8 cellular contexts compared by ENCODE assay signal in genomic region chr10:118241229-118242137, GRCh38.
DNase-seq lines count a peak whose midpoint lies in the region; ATAC-seq, FAIRE-seq and TF ChIP-seq lines count a peak whose summit lies in the region.

No MANE protein-coding gene starts in this region.

- TF ChIP-seq RAD21 in GM12878 (IDR thresholded peaks at IDR 0.05; ENCODE audit: insufficient read depth, low read depth, low read length) = peak; percentile 86

- RAD21 ChIA-PET in GM12878 (lab: Charles Lee; ENCODE audit: unreplicated experiment) = interaction anchor here (0.6 to 5.9 kb wide), 7 partner anchors 18 to 799 kb away, joined by 3 to 71 read pairs (median 4); no protein-coding TSS in a partner anchor

- POLR2A ChIA-PET in GM12878 (lab: Charles Lee) = no interaction called here

- WGBS in GM12878 (ENCODE audit: insufficient coverage, insufficient replicate concordance, low lambda C conversion rate, missing lambda C conversion rate) = 20% methylated on average over 26 of the region's 26 CpGs

- H3K9me3 ChIP-seq in GM12878 (replicated peaks; ENCODE audit: control insufficient read depth, insufficient read depth, low read length) (no peaks in the 10 kb centered on the region), gastrocnemius medialis (no peaks in the 10 kb centered on the region)

- no peak overlapping the region for H3K4me3 ChIP-seq in GM12878
- H3K4me3 ChIP-seq in gastrocnemius medialis = no peak overlapping the region

- DNase-seq in NCI-H2081 (lab: John Stamatoyannopoulos, UW) (peak; percentile 60 to 77), NCI-H2081 treated with DMSO at 0.1 percent for 48 hours (lab: John Stamatoyannopoulos, UW) (no peak), NCI-H1436 (lab: John Stamatoyannopoulos, UW) (peak; percentile 87), T-helper 2 cell (peak; percentile 4 to 53 (median 42)), GM12878 (ENCODE audit: low read depth, low spot score) (peak; percentile 16), hypothalamus (lab: John Stamatoyannopoulos, UW) (peak in 48 of 51 donors; percentile 3 to 83 (median 48)), gastrocnemius medialis (peak; percentile 37 to 63), mesenteric fat pad (ENCODE audit: low spot score) (no peak)

- H3K36me3 ChIP-seq in GM12878 (ENCODE audit: control insufficient read depth in 2 of 2, insufficient read depth in 2 of 2, low read length in 1 of 2) (no peaks in the 10 kb centered on the region), gastrocnemius medialis (no peaks in the 10 kb centered on the region)

- peak; percentile 94 for FAIRE-seq in GM12878 (lab: Jason Lieb, UNC)

- H3K79me2 ChIP-seq in GM12878 (ENCODE audit: control insufficient read depth, insufficient read depth, low read length) = no peaks in the 10 kb centered on the region

- H3K9ac ChIP-seq in GM12878 (ENCODE audit: control insufficient read depth, insufficient read depth, low read length) = no peak overlapping the region

- no peak overlapping the region for H3K4me2 ChIP-seq in GM12878 (ENCODE audit: control insufficient read depth, insufficient read depth)

- SMC1A ChIA-PET in GM12878 (lab: Charles Lee; ENCODE audit: uncharacterized antibody, unreplicated experiment) = interaction anchor here (0.8 to 5.4 kb wide), 17 partner anchors 9 to 1025 kb away, joined by 3 to 67 read pairs (median 4); no protein-coding TSS in a partner anchor

- H3K27ac ChIP-seq in GM12878 (ENCODE audit: control insufficient read depth, insufficient read depth) = no peak overlapping the region
- H3K27ac ChIP-seq in gastrocnemius medialis = no peak overlapping the region

- TF ChIP-seq CTCF in GM12878 (IDR thresholded peaks at IDR 0.05 in 2 of 3, conservative IDR thresholded peaks at IDR 0.05 in 1 of 3; ENCODE audit: control insufficient read depth in 2 of 3, extremely low read depth in 1 of 3, insufficient read depth in 1 of 3, low read depth in 3 of 3, low read length in 3 of 3) (peak; percentile 88 to 95 (median 88); a peak in 5 of 6 replicates), gastrocnemius medialis (IDR thresholded peaks at IDR 0.05 in 4 of 5, conservative IDR thresholded peaks at IDR 0.05 in 1 of 5) (peak; percentile 71 to 93 (median 83))

- H4K20me1 ChIP-seq in GM12878 (ENCODE audit: control insufficient read depth, insufficient read depth) = no peaks in the 10 kb centered on the region

- ATAC-seq in GM12878 (peak; percentile 63), gastrocnemius medialis (peak; percentile 60 to 87)

- H2AFZ ChIP-seq in GM12878 (ENCODE audit: control insufficient read depth, low read depth, low read length) = no peak overlapping the region; the same call in 1 of the 2 replicates

- no peaks in the 10 kb centered on the region for H3K4me1 ChIP-seq in GM12878 (ENCODE audit: control insufficient read depth, insufficient read depth, low read length)
- no peaks in the 10 kb centered on the region for H3K4me1 ChIP-seq in gastrocnemius medialis

- in situ Hi-C loops in GM12878 (cut with MboI) (loop anchor here (5.0 kb wide), 1 partner anchor 749 kb away; no protein-coding TSS in a partner anchor), gastrocnemius medialis (cut with MboI; ENCODE audit: low sequenced_read_pairs in 4 of 4) (loop anchor here (5.0 to 25.0 kb wide), 3 partner anchors 747 to 1029 kb away; no protein-coding TSS in a partner anchor)

- no TSS peak for BruUV-seq in GM12878 (replicated peaks; lab: Mats Ljungman, UMichigan)

- CTCF ChIA-PET in GM12878 (lab: Yijun Ruan, JAX) = interaction anchor here (0.6 to 5.6 kb wide), 27 partner anchors 8 to 1032 kb away, joined by 3 to 99 read pairs (median 5); no protein-coding TSS in a partner anchor

- H3K27me3 ChIP-seq in GM12878 (replicated peaks in 1 of 2; ENCODE audit: control insufficient read depth in 2 of 2, insufficient read depth in 2 of 2, low read length in 1 of 2) (peaks cover 0 to 3% of the 10 kb centered on the region in 2 experiments; a peak in 1 of 4 replicates), gastrocnemius medialis (peaks cover 25 to 48% (median 47%) of the 10 kb centered on the region in 3 donors)

- TF ChIP-seq EP300 in GM12878 (IDR thresholded peaks at IDR 0.05; ENCODE audit: borderline replicate concordance in 1 of 2, control insufficient read depth in 1 of 2, low read depth in 2 of 2, low read length in 2 of 2) = no peak

- TF ChIP-seq POLR2A in GM12878 (IDR thresholded peaks at IDR 0.05; ENCODE audit: low read depth, low read length) = no peak
- TF ChIP-seq POLR2A in gastrocnemius medialis (IDR thresholded peaks at IDR 0.05) = no peak

- intact Hi-C loops in GM12878 (cut with micrococcal nuclease; ENCODE audit: unreplicated experiment) = loop anchor here (1.0 to 5.0 kb wide), 5 partner anchors 381 to 1024 kb away; no protein-coding TSS in a partner anchor
- intact Hi-C loops in gastrocnemius medialis (cut with DNase I; ENCODE audit: low total_unique reads) = loop anchor here (1.0 to 5.0 kb wide), 3 partner anchors 704 to 1024 kb away; no protein-coding TSS in a partner anchor

TF ChIP-seq in GM12878, 131 proteins besides CTCF, POLR2A, EP300 and RAD21:
- TF ChIP-seq, protein P1, sequence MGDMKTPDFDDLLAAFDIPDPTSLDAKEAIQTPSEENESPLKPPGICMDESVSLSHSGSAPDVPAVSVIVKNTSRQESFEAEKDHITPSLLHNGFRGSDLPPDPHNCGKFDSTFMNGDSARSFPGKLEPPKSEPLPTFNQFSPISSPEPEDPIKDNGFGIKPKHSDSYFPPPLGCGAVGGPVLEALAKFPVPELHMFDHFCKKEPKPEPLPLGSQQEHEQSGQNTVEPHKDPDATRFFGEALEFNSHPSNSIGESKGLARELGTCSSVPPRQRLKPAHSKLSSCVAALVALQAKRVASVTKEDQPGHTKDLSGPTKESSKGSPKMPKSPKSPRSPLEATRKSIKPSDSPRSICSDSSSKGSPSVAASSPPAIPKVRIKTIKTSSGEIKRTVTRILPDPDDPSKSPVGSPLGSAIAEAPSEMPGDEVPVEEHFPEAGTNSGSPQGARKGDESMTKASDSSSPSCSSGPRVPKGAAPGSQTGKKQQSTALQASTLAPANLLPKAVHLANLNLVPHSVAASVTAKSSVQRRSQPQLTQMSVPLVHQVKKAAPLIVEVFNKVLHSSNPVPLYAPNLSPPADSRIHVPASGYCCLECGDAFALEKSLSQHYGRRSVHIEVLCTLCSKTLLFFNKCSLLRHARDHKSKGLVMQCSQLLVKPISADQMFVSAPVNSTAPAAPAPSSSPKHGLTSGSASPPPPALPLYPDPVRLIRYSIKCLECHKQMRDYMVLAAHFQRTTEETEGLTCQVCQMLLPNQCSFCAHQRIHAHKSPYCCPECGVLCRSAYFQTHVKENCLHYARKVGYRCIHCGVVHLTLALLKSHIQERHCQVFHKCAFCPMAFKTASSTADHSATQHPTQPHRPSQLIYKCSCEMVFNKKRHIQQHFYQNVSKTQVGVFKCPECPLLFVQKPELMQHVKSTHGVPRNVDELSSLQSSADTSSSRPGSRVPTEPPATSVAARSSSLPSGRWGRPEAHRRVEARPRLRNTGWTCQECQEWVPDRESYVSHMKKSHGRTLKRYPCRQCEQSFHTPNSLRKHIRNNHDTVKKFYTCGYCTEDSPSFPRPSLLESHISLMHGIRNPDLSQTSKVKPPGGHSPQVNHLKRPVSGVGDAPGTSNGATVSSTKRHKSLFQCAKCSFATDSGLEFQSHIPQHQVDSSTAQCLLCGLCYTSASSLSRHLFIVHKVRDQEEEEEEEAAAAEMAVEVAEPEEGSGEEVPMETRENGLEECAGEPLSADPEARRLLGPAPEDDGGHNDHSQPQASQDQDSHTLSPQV (IDR thresholded peaks at IDR 0.05) = 0 out of 2 replicates have a peak, but pooled peaks have one; percentile 31
- TF ChIP-seq YY1 (IDR thresholded peaks at IDR 0.05; ENCODE audit: low read depth, low read length) (peak; percentile 50; the same call in 1 of the 2 replicates), NKRF (conservative IDR thresholded peaks at IDR 0.05) (peak; percentile 82; the same call in 1 of the 2 replicates), IKZF2 (IDR thresholded peaks at IDR 0.05) (0 out of 4 replicates have a peak, but pooled peaks of 1 of the 2 experiments have one; percentile 12), TCF7 (IDR thresholded peaks at IDR 0.05; ENCODE audit: borderline replicate concordance) (no peak), STAT3 (IDR thresholded peaks at IDR 0.05; ENCODE audit: low read depth, low read length) (no peak), SMC3 (IDR thresholded peaks at IDR 0.05; ENCODE audit: borderline replicate concordance, low read length) (peak; percentile 94), POU2F2 (IDR thresholded peaks at IDR 0.05; ENCODE audit: borderline replicate concordance, low read depth, low read length) (peak; percentile 46; the same call in 1 of the 3 replicates), E2F4 (IDR thresholded peaks at IDR 0.05; ENCODE audit: low read depth, low read length) (0 out of 2 replicates have a peak, but pooled peaks have one; percentile 11)
TF ChIP-seq in GM12878: peak in this region for 7.

Comparison
In these comparisons a context has a peak if more than half of its experiments do, and no peak if none do; other contexts are left out.
1. DNase-seq: peak in NCI-H2081 (2 of 2), NCI-H1436 (single experiment), T-helper 2 cell (5 of 5), GM12878 (single experiment), hypothalamus (48 of 51) and gastrocnemius medialis (2 of 2); none in NCI-H2081 treated with DMSO at 0.1 percent for 48 hours (single experiment) and mesenteric fat pad (single experiment).